Comparison of ENCODE assay signal across 22 cellular contexts in the genomic region with DNA sequence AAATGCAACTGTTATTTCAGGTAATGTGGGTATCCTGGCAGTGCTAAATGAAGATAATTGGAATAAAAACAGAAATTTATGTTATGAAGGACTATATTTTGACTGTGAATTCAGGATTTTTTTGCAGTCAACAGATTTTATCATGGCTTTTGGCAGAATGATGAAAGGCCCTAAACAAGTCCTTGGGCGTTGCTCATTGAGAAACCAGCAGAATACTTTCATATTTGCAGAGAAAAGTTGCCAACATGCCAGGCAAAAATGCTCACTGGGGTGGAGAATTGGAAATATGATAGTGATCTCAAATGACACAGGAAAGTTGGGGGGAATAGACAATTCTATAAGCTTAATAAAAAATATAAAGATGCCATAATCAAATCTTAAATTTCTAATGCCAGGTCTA.
"Had no signal": no experiment of that assay in that cellular context is flagged by ENCODE, and none has a peak within 500 bp of the region (broad histone marks: within the 10 kb centered on the region; RNA-seq: fewer than 3 reads in every experiment).

No MANE protein-coding gene starts in this region.

- ATAC-seq: activated CD8-positive, alpha-beta T cell treated with anti-CD3 and anti-CD28 coated beads, Interleukin-2, amount 10 ng/mL, durations not matched to agents 7 days and 5 days; T-helper 17 cell; WTC11 had no signal

- H3K4me3 Mint-ChIP-seq: activated CD8-positive, alpha-beta T cell treated with anti-CD3 and anti-CD28 coated beads, Interleukin-2, amount 10 ng/mL, durations not matched to agents 7 days and 5 days; activated naive CD4-positive, alpha-beta T cell treated with anti-CD3 and anti-CD28 coated beads, Interleukin-2, amount 50 U/mL, for 24 hours; T-helper 17 cell; WTC11 had no signal

- H3K27ac Mint-ChIP-seq: activated CD8-positive, alpha-beta T cell treated with anti-CD3 and anti-CD28 coated beads, Interleukin-2, amount 10 ng/mL, durations not matched to agents 7 days and 5 days; activated naive CD4-positive, alpha-beta T cell treated with anti-CD3 and anti-CD28 coated beads, Interleukin-2, amount 50 U/mL, for 24 hours; T-helper 17 cell; WTC11 had no signal

- H3K36me3 Mint-ChIP-seq: activated naive CD4-positive, alpha-beta T cell treated with anti-CD3 and anti-CD28 coated beads, Interleukin-2, amount 50 U/mL, for 24 hours; WTC11 had no signal

- H2AFZ ChIP-seq: PC-9 had no signal

- H3K4me1 Mint-ChIP-seq: activated naive CD4-positive, alpha-beta T cell treated with anti-CD3 and anti-CD28 coated beads, Interleukin-2, amount 50 U/mL, for 24 hours; T-helper 17 cell had no signal

- H3K4me3 ChIP-seq: PC-9 had no signal

- H3K27ac ChIP-seq: PC-9 had no signal

- H3K4me2 ChIP-seq: PC-9 had no signal

- DNase-seq: activated CD4-positive, alpha-beta T cell treated with anti-CD3 and anti-CD28 coated beads for 48 hours; activated CD4-positive, alpha-beta T cell treated with anti-CD3 and anti-CD28 coated beads, Interleukin-2, amount 50 U/mL, for 4 hours; activated CD4-positive, CD25-positive, alpha-beta regulatory T cell treated with anti-CD3 and anti-CD28 coated beads, Interleukin-2, amount 50 U/mL, for 72 hours; activated CD8-positive, alpha-beta memory T cell treated with anti-CD3 and anti-CD28 coated beads, Interleukin-2, amount 50 U/mL, for 48 hours; activated CD8-positive, alpha-beta T cell treated with anti-CD3 and anti-CD28 coated beads, Interleukin-2, amount 10 ng/mL, durations not matched to agents 7 days and 5 days; activated T-cell treated with anti-CD3 and anti-CD28 coated beads, Interleukin-2, amount 50 U/mL, for 1 hour; amygdala; cerebellar nuclear complex; KG1; MV-4-11; NCI-H1092 treated with DMSO at 0.1 percent for 48 hours; NCI-H1436; NCI-H1694 treated with DMSO at 0.1 percent for 48 hours; NCI-H2029 treated with DMSO at 0.1 percent for 48 hours; NCI-H510A treated with DMSO at 0.1 percent for 48 hours; NCI-H69; PC-9; SIG-M5; T-helper 17 cell; T-helper 9 cell had no signal

- H3K9me3 Mint-ChIP-seq: activated naive CD4-positive, alpha-beta T cell treated with anti-CD3 and anti-CD28 coated beads, Interleukin-2, amount 50 U/mL, for 24 hours; WTC11 had no signal
